8 cellular contexts compared by ENCODE assay signal in genomic region chr16:3149630-3150345, GRCh38. TPM values are rescaled to one million over a fixed set of nuclear protein-coding genes. Genes with fewer than 3 reads are reported as not detected.
DNase-seq lines count a peak whose midpoint lies in the region; ATAC-seq, FAIRE-seq and TF ChIP-seq lines count a peak whose summit lies in the region.

No MANE protein-coding gene starts in this region.

- peak overlapping the region; percentile 59 for H3K4me3 ChIP-seq in HL-60 (replicated peaks; ENCODE audit: insufficient read depth, low read length)
- peak overlapping the region; percentile 53 for H3K4me3 ChIP-seq in K562
- H3K4me3 ChIP-seq in psoas muscle = peak overlapping the region; percentile 78

- H2AFZ ChIP-seq in K562 (ENCODE audit: low read depth, low read length) = peak overlapping the region; percentile 76

- DNase-seq in activated T-cell treated with anti-CD3 and anti-CD28 coated beads for 1 hour (ENCODE audit: low read depth) (peak; percentile 39), activated T-cell treated with anti-CD3 and anti-CD28 coated beads for 4 hours (no peak), HL-60 (ENCODE audit: low read depth in 1 of 2, low spot score in 1 of 2) (peak in 1 of 2 experiments; percentile 81), SK-N-DZ (ENCODE audit: low spot score) (peak; percentile 70), K562 (ENCODE audit: extremely low read depth in 1 of 4, low spot score in 3 of 4) (peak; percentile 80 to 88 (median 82)), hypothalamus (lab: John Stamatoyannopoulos, UW) (peak in 41 of 51 donors; percentile 8 to 69 (median 45)), psoas muscle (peak; percentile 79 to 80)

- POLR2A ChIA-PET in K562 (lab: Yijun Ruan, JAX) = interaction anchor here (0.6 to 2.6 kb wide), 16 partner anchors 9 to 724 kb away, joined by 3 to 32 read pairs (median 4); partner anchors contain the start of genes HCFC1R1, THOC6 and ZNF213

- intact Hi-C loops in K562 (cut with micrococcal nuclease) = loop anchor here (2.0 to 10.0 kb wide), 2 partner anchors 15 to 115 kb away; partner anchors contain the start of gene ZNF213
- intact Hi-C loops in psoas muscle (cut with DNase I) = no loop called here

- WGBS in K562 (ENCODE audit: insufficient coverage, low coverage, missing lambda C conversion rate) = 2% methylated on average over 38 of the region's 41 CpGs
- 16 to 28% (median 21%) methylated on average over 35 to 41 of the region's 41 CpGs for WGBS in psoas muscle, 3 donors

- TF ChIP-seq CTCF in HL-60 (IDR thresholded peaks at IDR 0.05; ENCODE audit: insufficient read depth, low read length) (no peak), K562 (IDR thresholded peaks at IDR 0.05 in 2 of 3, conservative IDR thresholded peaks at IDR 0.05 in 1 of 3; ENCODE audit: insufficient read depth in 2 of 3, low read depth in 1 of 3, low read length in 3 of 3) (peak; percentile 68 to 78 (median 77)), psoas muscle (IDR thresholded peaks at IDR 0.05) (peak; percentile 21)

- no peak for TF ChIP-seq POLR2A in K562 (conservative IDR thresholded peaks at IDR 0.05)

- H3K9me3 ChIP-seq in K562 (replicated peaks; ENCODE audit: control insufficient read depth, insufficient read depth, low read depth, low read length) (no peaks in the 10 kb centered on the region), psoas muscle (no peaks in the 10 kb centered on the region)

- peak overlapping the region; percentile 99 for H3K4me2 ChIP-seq in K562 (ENCODE audit: insufficient read depth, low read length)

- peak; percentile 70 for FAIRE-seq in K562 (lab: Jason Lieb, UNC)

- H3K27me3 ChIP-seq in HL-60 (ENCODE audit: insufficient read depth, poor library complexity, severe bottlenecking) (no peaks in the 10 kb centered on the region), K562 (ENCODE audit: control insufficient read depth in 2 of 2, insufficient read depth in 2 of 2, low read length in 2 of 2) (no peaks in the 10 kb centered on the region), psoas muscle (ENCODE audit: insufficient read depth in 3 of 3, low read length in 2 of 3) (peaks cover 0 to 2% (median 0%) of the 10 kb centered on the region in 3 donors)

- TSS peak; percentile 50 for BruUV-seq in K562 (replicated peaks; lab: Mats Ljungman, UMichigan)

- no peaks in the 10 kb centered on the region for H3K79me2 ChIP-seq in K562 (ENCODE audit: control insufficient read depth, insufficient read depth, low read length)

- peak overlapping the region; percentile 79 for H3K27ac ChIP-seq in HL-60 (replicated peaks)
- peak overlapping the region; percentile 86 for H3K27ac ChIP-seq in K562 (ENCODE audit: extremely low read depth, low read depth, low read length)
- peak overlapping the region; percentile 72 for H3K27ac ChIP-seq in psoas muscle

- no peak; the same call in 1 of the 2 replicates for TF ChIP-seq EP300 in K562 (IDR thresholded peaks at IDR 0.05; ENCODE audit: low read length)

- H3K9me1 ChIP-seq in K562 (ENCODE audit: control insufficient read depth, insufficient read depth, low read length) = no peaks in the 10 kb centered on the region

- no peaks in the 10 kb centered on the region for H3K36me3 ChIP-seq in K562 (ENCODE audit: control insufficient read depth, insufficient read depth, low read length)
- H3K36me3 ChIP-seq in psoas muscle (ENCODE audit: insufficient read depth in 1 of 2, low read depth in 1 of 2) = no peaks in the 10 kb centered on the region

- peak in 1 of 2 experiments; percentile 39; a peak in 2 of 4 replicates for TF ChIP-seq RAD21 in K562 (CRISPR knock-in tag; conservative IDR thresholded peaks at IDR 0.05 in 1 of 2, IDR thresholded peaks at IDR 0.05 in 1 of 2)

- ATAC-seq in K562 (peak; percentile 76), psoas muscle (peak; percentile 31 to 56 (median 44)), GM21786 (IDR thresholded peaks at IDR 0.05; ENCODE audit: unreplicated experiment) (no peak)

- in situ Hi-C loops in K562 (cut with MboI) = no loop called here

- peak overlapping the region; percentile 78 to 92 for H3K9ac ChIP-seq in K562 (ENCODE audit: insufficient read depth in 1 of 2, low read depth in 2 of 2, low read length in 2 of 2)

- H4K20me1 ChIP-seq in K562 (replicated peaks; ENCODE audit: control insufficient read depth, insufficient read depth, low read length) = peaks cover 4% of the 10 kb centered on the region; the same call in 1 of the 2 replicates

- H3K4me1 ChIP-seq in K562 (replicated peaks in 1 of 2; ENCODE audit: control insufficient read depth in 2 of 2, insufficient read depth in 2 of 2, low read length in 2 of 2) (peaks cover 0 to 48% of the 10 kb centered on the region in 2 experiments; a peak in 2 of 5 replicates), psoas muscle (peaks cover 24% of the 10 kb centered on the region)

- CTCF ChIA-PET in K562 (lab: Yijun Ruan, JAX; ENCODE audit: low intra/inter-chr PET ratio) = interaction anchor here (0.6 to 1.0 kb wide), 2 partner anchors 20 to 90 kb away, joined by 4 to 9 read pairs; no protein-coding TSS in a partner anchor

RNA-seq across cellular contexts. Expression of gene ZNF213, which starts 15.0 kb away (rescaled TPM):
- polyA plus RNA-seq in SK-N-DZ (2014; cell fraction: cytosol; rRNA removed) = 6.1 and 7.0 TPM in 2 replicates
- polyA plus RNA-seq in SK-N-DZ (2014; cell fraction: nucleus; rRNA removed) = 7.0 and 9.3 TPM in 2 replicates
- total RNA-seq in K562 (2011; cell fraction: chromatin; rRNA removed; ENCODE audit: low replicate concordance) = 3.3 and 8.4 TPM in 2 replicates
- total RNA-seq in K562 (2011; cell fraction: nucleolus; rRNA removed) = 6.6 and 7.7 TPM in 2 replicates
- total RNA-seq in K562 (2011; cell fraction: nucleoplasm; rRNA removed) = 4.5 and 4.7 TPM in 2 replicates
- total RNA-seq in K562 (2014; rRNA removed) = 2.7 and 3.2 TPM in 2 replicates
- 0.61 and 0.84 TPM in 2 replicates for total RNA-seq in K562 (2014; rRNA removed; fragmentation: Illumina TruSeq; extraction: Trizol)
- 1.8 and 2.1 TPM in 2 replicates for total RNA-seq in K562 (2015; rRNA removed; fragmentation: Illumina TruSeq; extraction: Trizol)
- 9.3 and 10.0 TPM in 2 replicates for total RNA-seq in K562 (2021)
- polyA plus RNA-seq in K562 (2011; rRNA removed) = 0.74 and 1.2 TPM in 2 replicates
- 0.93 and 2.0 TPM in 2 replicates for polyA plus RNA-seq in K562 (2011; cell fraction: cytosol; rRNA removed)
- 3.5 and 6.9 TPM in 2 replicates for polyA plus RNA-seq in K562 (2011; cell fraction: nucleus; rRNA removed)
- 6.1 and 13.6 TPM in 2 replicates for polyA plus RNA-seq in K562 (2012)
- polyA plus RNA-seq in K562 (2014; fragmentation: Illumina TruSeq; extraction: Trizol) = 1.8 and 5.0 TPM in 2 replicates
- under 1 TPM; 0.49 to 0.62 TPM for polyA plus RNA-seq in K562 (2014; fragmentation: Nextera tagmentation; extraction: Ambion mirVana)
- polyA plus RNA-seq in K562 (2014; rRNA removed) = 3.1 and 3.2 TPM in 2 replicates
- 0.88 and 0.99 TPM in 2 replicates for polyA minus RNA-seq in K562 (2011; rRNA and poly(A)+ RNA removed)
- polyA minus RNA-seq in K562 (2011; cell fraction: cytosol; rRNA and poly(A)+ RNA removed) = 3.6 and 7.0 TPM in 2 replicates
- polyA minus RNA-seq in K562 (2011; cell fraction: nucleus; rRNA and poly(A)+ RNA removed) = 3.0 and 3.4 TPM in 2 replicates
- total RNA-seq in psoas muscle = 10 to 100 TPM in 1 of 4 donors, 1 to 10 TPM in 3; 8.1 to 11.6 (median 9.2) TPM
- polyA plus RNA-seq in psoas muscle = 10 to 100 TPM in 2 of 3 donors, 1 to 10 TPM in 1; 7.9 to 19.1 (median 18.9) TPM

RNA-seq across cellular contexts. Expression of gene ZNF205, which starts 37.4 kb away (rescaled TPM):
- 20.0 and 28.5 TPM in 2 replicates for polyA plus RNA-seq in SK-N-DZ (2014; cell fraction: cytosol; rRNA removed)
- 26.1 and 28.8 TPM in 2 replicates for polyA plus RNA-seq in SK-N-DZ (2014; cell fraction: nucleus; rRNA removed)
- 3.9 and 8.4 TPM in 2 replicates for total RNA-seq in K562 (2011; cell fraction: chromatin; rRNA removed; ENCODE audit: low replicate concordance)
- 8.7 and 9.3 TPM in 2 replicates for total RNA-seq in K562 (2011; cell fraction: nucleolus; rRNA removed)
- 3.0 and 3.1 TPM in 2 replicates for total RNA-seq in K562 (2011; cell fraction: nucleoplasm; rRNA removed)
- total RNA-seq in K562 (2014; rRNA removed) (11.8 and 14.2 TPM in 2 replicates), K562 (2014; rRNA removed; fragmentation: Illumina TruSeq; extraction: Trizol) (1.9 and 2.4 TPM in 2 replicates), K562 (2015; rRNA removed; fragmentation: Illumina TruSeq; extraction: Trizol) (5.1 and 5.4 TPM in 2 replicates), K562 (2021) (9.4 and 10.1 TPM in 2 replicates), psoas muscle (1 to 10 TPM; 1.8 to 4.1 (median 1.9) TPM)
- polyA plus RNA-seq in K562 (2011; rRNA removed) (3.6 and 4.7 TPM in 2 replicates), K562 (2014; fragmentation: Illumina TruSeq; extraction: Trizol) (3.3 and 5.0 TPM in 2 replicates), K562 (2014; fragmentation: Nextera tagmentation; extraction: Ambion mirVana) (not detected), K562 (2014; rRNA removed) (8.3 and 8.7 TPM in 2 replicates), psoas muscle (1 to 10 TPM; 1.9 to 5.4 (median 4.6) TPM)
- 6.0 and 16.0 TPM in 2 replicates for polyA plus RNA-seq in K562 (2011; cell fraction: cytosol; rRNA removed)
- polyA plus RNA-seq in K562 (2011; cell fraction: nucleus; rRNA removed) = 6.6 and 12.0 TPM in 2 replicates
- 6.3 and 12.0 TPM in 2 replicates for polyA plus RNA-seq in K562 (2012)
- polyA minus RNA-seq in K562 (2011; rRNA and poly(A)+ RNA removed) = 0.81 and 2.0 TPM in 2 replicates
- 4.6 and 6.7 TPM in 2 replicates for polyA minus RNA-seq in K562 (2011; cell fraction: cytosol; rRNA and poly(A)+ RNA removed)
- 1.9 and 2.6 TPM in 2 replicates for polyA minus RNA-seq in K562 (2011; cell fraction: nucleus; rRNA and poly(A)+ RNA removed)

RNA-seq across cellular contexts. Expression of gene OR1F1, which starts 38.2 kb away (rescaled TPM):
- not detected in 2 replicates for polyA plus RNA-seq in SK-N-DZ (2014; cell fraction: cytosol; rRNA removed)
- not detected in 2 replicates for polyA plus RNA-seq in SK-N-DZ (2014; cell fraction: nucleus; rRNA removed)
- total RNA-seq in K562 (2011; cell fraction: chromatin; rRNA removed; ENCODE audit: low replicate concordance) = 0.81 and 1.4 TPM in 2 replicates
- total RNA-seq in K562 (2011; cell fraction: nucleolus; rRNA removed) = 1.3 and 1.8 TPM in 2 replicates
- 0.73 and 2.6 TPM in 2 replicates for total RNA-seq in K562 (2011; cell fraction: nucleoplasm; rRNA removed)
- total RNA-seq in K562 (2014; rRNA removed) (0.45 TPM in 1 of 2 replicates, not detected in the other), K562 (2014; rRNA removed; fragmentation: Illumina TruSeq; extraction: Trizol) (0.15 and 0.54 TPM in 2 replicates), K562 (2015; rRNA removed; fragmentation: Illumina TruSeq; extraction: Trizol) (0.23 TPM in 1 of 2 replicates, not detected in the other), K562 (2021) (0.22 TPM in 1 of 2 replicates, not detected in the other), psoas muscle (not detected)
- polyA plus RNA-seq in K562 (2011; rRNA removed) (0.46 TPM in 2 replicates), K562 (2014; fragmentation: Illumina TruSeq; extraction: Trizol) (0.30 and 0.61 TPM in 2 replicates), K562 (2014; fragmentation: Nextera tagmentation; extraction: Ambion mirVana) (not detected), K562 (2014; rRNA removed) (0.12 and 0.25 TPM in 2 replicates), psoas muscle (not detected)
- polyA plus RNA-seq in K562 (2011; cell fraction: cytosol; rRNA removed) = 1.1 and 1.3 TPM in 2 replicates
- polyA plus RNA-seq in K562 (2011; cell fraction: nucleus; rRNA removed) = 0.57 and 1.0 TPM in 2 replicates
- polyA plus RNA-seq in K562 (2012) = 0.08 and 0.11 TPM in 2 replicates
- polyA minus RNA-seq in K562 (2011; rRNA and poly(A)+ RNA removed) = 0.84 and 2.9 TPM in 2 replicates
- polyA minus RNA-seq in K562 (2011; cell fraction: cytosol; rRNA and poly(A)+ RNA removed) = 2.0 TPM in 1 of 2 replicates, not detected in the other
- polyA minus RNA-seq in K562 (2011; cell fraction: nucleus; rRNA and poly(A)+ RNA removed) = 0.44 TPM in 1 of 2 replicates, not detected in the other

RNA-seq across cellular contexts. Expression of gene ZSCAN10, which starts 50.7 kb away (rescaled TPM):
- not detected in 2 replicates for polyA plus RNA-seq in SK-N-DZ (2014; cell fraction: cytosol; rRNA removed)
- polyA plus RNA-seq in SK-N-DZ (2014; cell fraction: nucleus; rRNA removed) = 0.69 TPM in 1 of 2 replicates, not detected in the other
- total RNA-seq in K562 (2011; cell fraction: chromatin; rRNA removed; ENCODE audit: low replicate concordance) = not detected in 2 replicates
- total RNA-seq in K562 (2011; cell fraction: nucleolus; rRNA removed) = 0.17 TPM in 1 of 2 replicates, not detected in the other
- total RNA-seq in K562 (2011; cell fraction: nucleoplasm; rRNA removed) = 0.37 TPM in 1 of 2 replicates, not detected in the other
- total RNA-seq in K562 (2014; rRNA removed) = not detected in 2 replicates
- not detected in 2 replicates for total RNA-seq in K562 (2014; rRNA removed; fragmentation: Illumina TruSeq; extraction: Trizol)
- total RNA-seq in K562 (2015; rRNA removed; fragmentation: Illumina TruSeq; extraction: Trizol) = not detected in 2 replicates
- total RNA-seq in K562 (2021) = 0.16 and 0.22 TPM in 2 replicates
- not detected in 2 replicates for polyA plus RNA-seq in K562 (2011; rRNA removed)
- 0.03 TPM in 1 of 2 replicates, not detected in the other for polyA plus RNA-seq in K562 (2011; cell fraction: cytosol; rRNA removed)
- 0.10 TPM in 1 of 2 replicates, not detected in the other for polyA plus RNA-seq in K562 (2011; cell fraction: nucleus; rRNA removed)
- 0.14 TPM in 1 of 2 replicates, not detected in the other for polyA plus RNA-seq in K562 (2012)
- polyA plus RNA-seq in K562 (2014; fragmentation: Illumina TruSeq; extraction: Trizol) = not detected in 2 replicates
- polyA plus RNA-seq in K562 (2014; fragmentation: Nextera tagmentation; extraction: Ambion mirVana) = not detected
- not detected in 2 replicates for polyA plus RNA-seq in K562 (2014; rRNA removed)
- not detected in 2 replicates for polyA minus RNA-seq in K562 (2011; rRNA and poly(A)+ RNA removed)
- not detected in 2 replicates for polyA minus RNA-seq in K562 (2011; cell fraction: cytosol; rRNA and poly(A)+ RNA removed)
- not detected in 2 replicates for polyA minus RNA-seq in K562 (2011; cell fraction: nucleus; rRNA and poly(A)+ RNA removed)
- total RNA-seq in psoas muscle = under 1 TPM in 1 of 4 donors, not detected in 3; 0.16 TPM
- polyA plus RNA-seq in psoas muscle = under 1 TPM in 1 of 3 donors, not detected in 2; 0.07 TPM
